In genomic region chr17:13735444-13735843, GRCh38 we compare ENCODE assay signal across 2 cellular contexts.
TF ChIP-seq lines count a peak whose summit lies in the region.

No MANE protein-coding gene starts in this region.

TF ChIP-seq in GM23338, 12 proteins besides CTCF, POLR2A, EP300 and RAD21 (continued from another document):
- TF ChIP-seq ZNF462 (CRISPR knock-in tag; IDR thresholded peaks at IDR 0.05) (no peak), JUNB (IDR thresholded peaks at IDR 0.05; ENCODE audit: unreplicated experiment) (no peak), REST (IDR thresholded peaks at IDR 0.05; ENCODE audit: unreplicated experiment) (no peak), NANOG (IDR thresholded peaks at IDR 0.05; ENCODE audit: borderline replicate concordance) (no peak), ZNF331 (CRISPR knock-in tag; IDR thresholded peaks at IDR 0.05; ENCODE audit: low read depth) (no peak), CREB1 (CRISPR knock-in tag; IDR thresholded peaks at IDR 0.05; ENCODE audit: low read depth) (no peak), STAT1 (IDR thresholded peaks at IDR 0.05; ENCODE audit: unreplicated experiment) (no peak)
- TF ChIP-seq, protein P1, sequence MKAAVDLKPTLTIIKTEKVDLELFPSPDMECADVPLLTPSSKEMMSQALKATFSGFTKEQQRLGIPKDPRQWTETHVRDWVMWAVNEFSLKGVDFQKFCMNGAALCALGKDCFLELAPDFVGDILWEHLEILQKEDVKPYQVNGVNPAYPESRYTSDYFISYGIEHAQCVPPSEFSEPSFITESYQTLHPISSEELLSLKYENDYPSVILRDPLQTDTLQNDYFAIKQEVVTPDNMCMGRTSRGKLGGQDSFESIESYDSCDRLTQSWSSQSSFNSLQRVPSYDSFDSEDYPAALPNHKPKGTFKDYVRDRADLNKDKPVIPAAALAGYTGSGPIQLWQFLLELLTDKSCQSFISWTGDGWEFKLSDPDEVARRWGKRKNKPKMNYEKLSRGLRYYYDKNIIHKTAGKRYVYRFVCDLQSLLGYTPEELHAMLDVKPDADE (IDR thresholded peaks at IDR 0.05), result no peak

TF ChIP-seq in SK-N-SH treated with all-trans-retinoic acid at 6 μM for 48 hours, 23 proteins besides CTCF, POLR2A, EP300 and RAD21 (continued from another document):
- no peak for TF ChIP-seq CSRNP3 (CRISPR knock-in tag; IDR thresholded peaks at IDR 0.05)
